In the genomic region with DNA sequence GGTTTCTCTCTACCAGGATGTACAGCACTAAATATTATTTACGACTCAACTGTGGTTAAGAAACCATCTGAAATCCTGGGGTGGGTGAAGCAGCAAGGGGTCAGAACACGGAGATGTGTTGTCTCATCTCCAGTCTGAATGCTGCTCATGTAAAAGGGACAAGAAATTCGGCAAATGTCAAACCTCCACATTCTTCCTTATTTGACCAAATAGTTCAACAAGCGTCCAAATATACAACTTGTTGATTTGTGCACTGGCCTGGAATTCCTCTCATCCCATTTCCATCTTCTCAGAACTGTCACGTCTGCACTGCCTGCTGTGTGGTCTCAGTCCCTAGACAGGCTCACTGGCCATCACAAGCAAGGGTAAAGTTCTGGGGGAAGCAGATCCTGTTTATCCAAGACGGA, we compare ENCODE assay signal across 18 cellular contexts.
DNase-seq lines count a peak whose midpoint lies in the region; ATAC-seq and TF ChIP-seq lines count a peak whose summit lies in the region.
"Had no signal": no experiment of that assay in that cellular context is flagged by ENCODE, and none has a peak within 500 bp of the region (broad histone marks: within the 10 kb centered on the region; RNA-seq: fewer than 3 reads in every experiment).

No MANE protein-coding gene starts in this region.

- TF ChIP-seq CTCF in fibroblast of villous mesenchyme (IDR thresholded peaks at IDR 0.05; ENCODE audit: insufficient read depth, low read depth, low read length) = no peak

- DNase-seq in ELR (ENCODE audit: low read depth) (peak; percentile 28), fibroblast of villous mesenchyme (ENCODE audit: low read depth) (peak; percentile 94), non-pigmented ciliary epithelial cell (ENCODE audit: low read depth) (peak; percentile 74)
- DNase-seq in activated CD4-positive, CD25-positive, alpha-beta regulatory T cell treated with anti-CD3 and anti-CD28 coated beads, Interleukin-2, amount 50 U/mL, for 72 hours = no peak
- DNase-seq: activated CD4-positive, alpha-beta T cell treated with anti-CD3 and anti-CD28 coated beads, Interleukin-2, amount 50 U/mL, for 48 hours; activated naive CD8-positive, alpha-beta T cell treated with anti-CD3 and anti-CD28 coated beads, Interleukin-2, amount 10 ng/mL, durations not matched to agents 7 days and 5 days; activated T-cell treated with anti-CD3 and anti-CD28 coated beads, Interleukin-2, amount 50 U/mL, for 72 hours; AML-193; cerebellar nuclear complex; GDM1; GOT3; NCI-H526 treated with DMSO at 0.1 percent for 48 hours; PC-9 had no signal

- no peak overlapping the region for H3K4me3 ChIP-seq in fibroblast of villous mesenchyme (ENCODE audit: low read depth, low read length)
- H3K4me3 ChIP-seq: PC-9, right atrium auricular region had no signal

- ATAC-seq in HG03280 (IDR thresholded peaks at IDR 0.05; ENCODE audit: unreplicated experiment) (no peak), GM18511 (IDR thresholded peaks at IDR 0.05; ENCODE audit: unreplicated experiment) (no peak), HG03571 (IDR thresholded peaks at IDR 0.05; ENCODE audit: unreplicated experiment) (no peak)
- ATAC-seq: activated T-cell treated with anti-CD3 and anti-CD28 coated beads, Interleukin-2, amount 50 U/mL, for 72 hours had no signal

TF ChIP-seq in PFSK-1, 5 proteins besides CTCF, POLR2A, EP300 and RAD21:
- TF ChIP-seq FOXP2 (optimal IDR thresholded peaks at IDR 0.05; ENCODE audit: borderline replicate concordance, extremely low read depth, extremely low read length, insufficient read depth) = peak; percentile 55
- TF ChIP-seq SIN3A (IDR thresholded peaks at IDR 0.05; ENCODE audit: borderline replicate concordance, insufficient read depth, low read length) = no peak
TF ChIP-seq in PFSK-1: peak in this region for 1.
